Comparison of ENCODE assay signal across 10 cellular contexts in the genomic region with DNA sequence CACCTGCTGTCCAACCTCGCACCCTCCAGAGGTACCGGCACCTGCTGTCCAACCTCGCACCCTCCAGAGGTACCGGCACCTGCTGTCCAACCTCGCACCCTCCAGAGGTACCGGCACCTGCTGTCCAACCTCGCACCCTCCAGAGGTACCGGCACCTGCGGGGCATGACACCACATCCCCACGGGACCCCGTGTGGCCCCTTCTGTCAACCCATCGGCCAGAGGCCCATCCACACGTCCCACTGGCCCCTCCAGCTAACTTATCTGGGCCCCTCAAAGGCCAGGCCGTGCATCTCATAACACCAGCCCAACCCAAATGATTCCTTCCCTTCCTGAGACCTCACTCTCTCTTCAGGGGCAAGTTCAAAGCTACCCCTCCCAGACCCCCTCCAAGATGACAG. TPM values are rescaled to one million over a fixed set of nuclear protein-coding genes. Genes with fewer than 3 reads are reported as not detected.
DNase-seq lines count a peak whose midpoint lies in the region; ATAC-seq and TF ChIP-seq lines count a peak whose summit lies in the region.
"Not testable (repeated sequence)": the region's sequence is repeated elsewhere in the genome, so short reads cannot be mapped to it uniquely, and the experiment has no call there.
"Had no signal": no experiment of that assay in that cellular context is flagged by ENCODE, and none has a peak within 500 bp of the region (broad histone marks: within the 10 kb centered on the region; RNA-seq: fewer than 3 reads in every experiment).

No MANE protein-coding gene starts in this region.

- H3K36me3 Mint-ChIP-seq in CD4-positive, alpha-beta memory T cell = peaks cover 46 to 59% of the 10 kb centered on the region in 2 donors
- H3K36me3 Mint-ChIP-seq in activated CD4-positive, alpha-beta T cell treated with anti-CD3 and anti-CD28 coated beads, Interleukin-2, amount 10 ng/mL, durations not matched to agents 7 days and 5 days (ENCODE audit: low read depth) = peaks cover 68% of the 10 kb centered on the region
- peaks cover 39% of the 10 kb centered on the region for H3K36me3 Mint-ChIP-seq in activated T-helper 1 cell treated with anti-CD3 and anti-CD28 coated beads, Interleukin-12 subunit alpha, Interleukin-12 subunit beta, Interleukin-2, Interleukin-4 antibody, amounts not matched to agents 30 ng/mL and 10 ng/mL and 1 ng/mL, durations not matched to agents 14 hours and 24 hours and 36 hours (ENCODE audit: low read depth)
- peaks cover 21% of the 10 kb centered on the region for H3K36me3 Mint-ChIP-seq in activated naive CD8-positive, alpha-beta T cell treated with anti-CD3 and anti-CD28 coated beads, Interleukin-2, amount 10 ng/mL, durations not matched to agents 7 days and 5 days
- not testable (repeated sequence) for H3K36me3 Mint-ChIP-seq in natural killer cell treated with Interleukin-12 subunit alpha and Interleukin-12 subunit beta and Interleukin-15 and Interleukin-18, amount 100 ng/mL, for 72 hours
- H3K36me3 Mint-ChIP-seq in stimulated activated naive B cell treated with anti-CD40 and anti-IgM and Interleukin-4, amounts not matched to agents 10 μg/mL and 1 μg/mL and 100 μg/mL, for 72 hours = peaks cover 11 to 28% of the 10 kb centered on the region in 2 donors

- not testable (repeated sequence) for H3K9me3 Mint-ChIP-seq in CD4-positive, alpha-beta memory T cell; activated T-helper 1 cell treated with anti-CD3 and anti-CD28 coated beads, Interleukin-12 subunit alpha, Interleukin-12 subunit beta, Interleukin-2, Interleukin-4 antibody, amounts not matched to agents 30 ng/mL and 10 ng/mL and 1 ng/mL, durations not matched to agents 14 hours and 24 hours and 36 hours; activated naive CD8-positive, alpha-beta T cell treated with anti-CD3 and anti-CD28 coated beads, Interleukin-2, amount 10 ng/mL, durations not matched to agents 7 days and 5 days; natural killer cell treated with Interleukin-12 subunit alpha and Interleukin-12 subunit beta and Interleukin-15 and Interleukin-18, amount 100 ng/mL, for 72 hours; stimulated activated naive B cell treated with anti-CD40 and anti-IgM and Interleukin-4, amounts not matched to agents 10 μg/mL and 1 μg/mL and 100 μg/mL, for 72 hours
- H3K9me3 Mint-ChIP-seq in activated CD4-positive, alpha-beta T cell treated with anti-CD3 and anti-CD28 coated beads, Interleukin-2, amount 10 ng/mL, durations not matched to agents 7 days and 5 days = peaks cover 17% of the 10 kb centered on the region

- H3K27ac ChIP-seq in CD4-positive, alpha-beta memory T cell (ENCODE audit: low read depth, low read length) = peak overlapping the region; percentile 35
- peak overlapping the region; percentile 95 for H3K27ac ChIP-seq in Panc1 (ENCODE audit: low read length)

- not testable (repeated sequence) for BruUV-seq in Panc1 (replicated peaks; lab: Mats Ljungman, UMichigan)

- peak overlapping the region; percentile 81 to 100 (median 100) for H3K4me3 Mint-ChIP-seq in CD4-positive, alpha-beta memory T cell
- H3K4me3 Mint-ChIP-seq in activated CD4-positive, alpha-beta T cell treated with anti-CD3 and anti-CD28 coated beads, Interleukin-2, amount 10 ng/mL, durations not matched to agents 7 days and 5 days = peak overlapping the region; percentile 11
- H3K4me3 Mint-ChIP-seq in activated T-helper 1 cell treated with anti-CD3 and anti-CD28 coated beads, Interleukin-12 subunit alpha, Interleukin-12 subunit beta, Interleukin-2, Interleukin-4 antibody, amounts not matched to agents 30 ng/mL and 10 ng/mL and 1 ng/mL, durations not matched to agents 14 hours and 24 hours and 36 hours = peak overlapping the region; percentile 98
- peak overlapping the region; percentile 28 for H3K4me3 Mint-ChIP-seq in activated naive CD8-positive, alpha-beta T cell treated with anti-CD3 and anti-CD28 coated beads, Interleukin-2, amount 10 ng/mL, durations not matched to agents 7 days and 5 days
- peak overlapping the region; percentile 92 for H3K4me3 Mint-ChIP-seq in natural killer cell treated with Interleukin-12 subunit alpha and Interleukin-12 subunit beta and Interleukin-15 and Interleukin-18, amount 100 ng/mL, for 72 hours
- H3K4me3 Mint-ChIP-seq in stimulated activated naive B cell treated with anti-CD40 and anti-IgM and Interleukin-4, amounts not matched to agents 10 μg/mL and 1 μg/mL and 100 μg/mL, for 72 hours = not testable (repeated sequence)

- not testable (repeated sequence) for ATAC-seq in Panc1; activated naive CD8-positive, alpha-beta T cell treated with anti-CD3 and anti-CD28 coated beads, Interleukin-2, amount 10 ng/mL, durations not matched to agents 7 days and 5 days (ENCODE audit: low read depth); Right ventricle myocardium superior (ENCODE audit: poor library complexity); natural killer cell treated with Interleukin-12 subunit alpha and Interleukin-12 subunit beta and Interleukin-15 and Interleukin-18, amount 100 ng/mL, for 72 hours; stimulated activated naive B cell treated with anti-CD40 and anti-IgM and Interleukin-4, amounts not matched to agents 10 μg/mL and 1 μg/mL and 100 μg/mL, for 72 hours (replicated peaks)

- intact Hi-C loops in CD4-positive, alpha-beta memory T cell (cut with micrococcal nuclease) = loop anchor here (5.0 kb wide), 1 partner anchor 36 kb away; no protein-coding TSS in a partner anchor
- intact Hi-C loops in Panc1 (cut with micrococcal nuclease; ENCODE audit: unreplicated experiment) = loop anchor here (5.0 kb wide), 1 partner anchor 101 kb away; no protein-coding TSS in a partner anchor
- intact Hi-C loops in activated T-helper 1 cell treated with anti-CD3 and anti-CD28 coated beads, Interleukin-12 subunit alpha, Interleukin-12 subunit beta, Interleukin-2, Interleukin-4 antibody, amounts not matched to agents 30 ng/mL and 10 ng/mL and 1 ng/mL, durations not matched to agents 14 hours and 24 hours and 36 hours (cut with micrococcal nuclease) = loop anchor here (5.0 kb wide), 1 partner anchor 309 kb away; no protein-coding TSS in a partner anchor
- intact Hi-C loops in Right ventricle myocardium superior (cut with DNase I) = not testable (repeated sequence)

- H3K27me3 ChIP-seq in CD4-positive, alpha-beta memory T cell (ENCODE audit: insufficient read depth, low read length); Panc1 (ENCODE audit: control insufficient read depth, insufficient read depth, low read length): not testable (repeated sequence)

- in situ Hi-C loops in Panc1 (cut with HindIII; ENCODE audit: low pct_unique_long_range_greater_than_20kb, low sequenced_read_pairs) = not testable (repeated sequence)

- H3K4me1 ChIP-seq in CD4-positive, alpha-beta memory T cell (ENCODE audit: insufficient read depth, low read length) = peaks cover 92% of the 10 kb centered on the region
- H3K4me1 ChIP-seq in Panc1 (ENCODE audit: control insufficient read depth, insufficient read depth, low read length) = peaks cover 69% of the 10 kb centered on the region

- not testable (repeated sequence) for DNase-seq in CD4-positive, alpha-beta memory T cell; Panc1 (ENCODE audit: low read depth, low spot score); activated CD4-positive, alpha-beta T cell treated with anti-CD3 and anti-CD28 coated beads, Interleukin-2, amount 10 ng/mL, durations not matched to agents 7 days and 5 days; activated T-helper 1 cell treated with anti-CD3 and anti-CD28 coated beads, Interleukin-12 subunit alpha, Interleukin-12 subunit beta, Interleukin-2, Interleukin-4 antibody, amounts not matched to agents 30 ng/mL and 10 ng/mL and 1 ng/mL, durations not matched to agents 14 hours and 24 hours and 36 hours (ENCODE audit: low spot score); activated naive CD8-positive, alpha-beta T cell treated with anti-CD3 and anti-CD28 coated beads, Interleukin-2, amount 10 ng/mL, durations not matched to agents 7 days and 5 days; natural killer cell treated with Interleukin-12 subunit alpha and Interleukin-12 subunit beta and Interleukin-15 and Interleukin-18, amount 100 ng/mL, for 72 hours (ENCODE audit: low spot score); stimulated activated naive B cell treated with anti-CD40 and anti-IgM and Interleukin-4, amounts not matched to agents 10 μg/mL and 1 μg/mL and 100 μg/mL, for 72 hours
- peak; percentile 26 for DNase-seq in Right ventricle myocardium superior

- POLR2A ChIA-PET in CD4-positive, alpha-beta memory T cell (lab: Charles Lee; ENCODE audit: partially characterized antibody) = interaction anchor here (0.8 to 9.5 kb wide), 7 partner anchors 14 to 59 kb away, joined by 3 to 170 read pairs (median 12); no protein-coding TSS in a partner anchor
- POLR2A ChIA-PET in Panc1 (lab: Charles Lee); activated CD4-positive, alpha-beta T cell treated with anti-CD3 and anti-CD28 coated beads, Interleukin-2, amount 10 ng/mL, durations not matched to agents 7 days and 5 days (lab: Charles Lee): not testable (repeated sequence)
- POLR2A ChIA-PET in activated naive CD8-positive, alpha-beta T cell treated with anti-CD3 and anti-CD28 coated beads, Interleukin-2, amount 10 ng/mL, durations not matched to agents 7 days and 5 days (lab: Charles Lee) = interaction anchor here (1.5 to 2.5 kb wide), 3 partner anchors 15 to 16 kb away, joined by 6 to 9 read pairs (median 6); no protein-coding TSS in a partner anchor

- H3K36me3 ChIP-seq in CD4-positive, alpha-beta memory T cell (ENCODE audit: insufficient read depth, low read length) = peaks cover 13% of the 10 kb centered on the region
- not testable (repeated sequence) for H3K36me3 ChIP-seq in Panc1 (ENCODE audit: control insufficient read depth, insufficient read depth, low read length)

- not testable (repeated sequence) for H3K27me3 Mint-ChIP-seq in CD4-positive, alpha-beta memory T cell; activated CD4-positive, alpha-beta T cell treated with anti-CD3 and anti-CD28 coated beads, Interleukin-2, amount 10 ng/mL, durations not matched to agents 7 days and 5 days; activated T-helper 1 cell treated with anti-CD3 and anti-CD28 coated beads, Interleukin-12 subunit alpha, Interleukin-12 subunit beta, Interleukin-2, Interleukin-4 antibody, amounts not matched to agents 30 ng/mL and 10 ng/mL and 1 ng/mL, durations not matched to agents 14 hours and 24 hours and 36 hours (ENCODE audit: insufficient read depth); activated naive CD8-positive, alpha-beta T cell treated with anti-CD3 and anti-CD28 coated beads, Interleukin-2, amount 10 ng/mL, durations not matched to agents 7 days and 5 days; natural killer cell treated with Interleukin-12 subunit alpha and Interleukin-12 subunit beta and Interleukin-15 and Interleukin-18, amount 100 ng/mL, for 72 hours; stimulated activated naive B cell treated with anti-CD40 and anti-IgM and Interleukin-4, amounts not matched to agents 10 μg/mL and 1 μg/mL and 100 μg/mL, for 72 hours

- H3K4me3 ChIP-seq in CD4-positive, alpha-beta memory T cell (ENCODE audit: low read length in 2 of 2); Panc1 (ENCODE audit: low read depth in 2 of 2, low read length in 2 of 2): not testable (repeated sequence)

- CTCF ChIA-PET in CD4-positive, alpha-beta memory T cell (lab: Charles Lee; ENCODE audit: partially characterized antibody) = interaction anchor here (2.1 to 5.3 kb wide), 2 partner anchors 15 to 100 kb away, joined by 8 to 32 read pairs; no protein-coding TSS in a partner anchor
- CTCF ChIA-PET in Panc1 (lab: Charles Lee) = not testable (repeated sequence)
- CTCF ChIA-PET in activated CD4-positive, alpha-beta T cell treated with anti-CD3 and anti-CD28 coated beads, Interleukin-2, amount 10 ng/mL, durations not matched to agents 7 days and 5 days (lab: Charles Lee) = interaction anchor here (0.6 to 3.6 kb wide), 6 partner anchors 9 to 69 kb away, joined by 3 to 15 read pairs (median 4); no protein-coding TSS in a partner anchor

- H3K9me3 ChIP-seq in CD4-positive, alpha-beta memory T cell (ENCODE audit: control insufficient read depth in 1 of 2, low read length in 2 of 2); Panc1 (ENCODE audit: control insufficient read depth, insufficient read depth, low read depth, low read length): not testable (repeated sequence)

- H3K4me1 Mint-ChIP-seq in CD4-positive, alpha-beta memory T cell = peaks cover 50 to 94% (median 75%) of the 10 kb centered on the region in 4 donors
- peaks cover 80% of the 10 kb centered on the region for H3K4me1 Mint-ChIP-seq in activated CD4-positive, alpha-beta T cell treated with anti-CD3 and anti-CD28 coated beads, Interleukin-2, amount 10 ng/mL, durations not matched to agents 7 days and 5 days
- peaks cover 67% of the 10 kb centered on the region for H3K4me1 Mint-ChIP-seq in activated T-helper 1 cell treated with anti-CD3 and anti-CD28 coated beads, Interleukin-12 subunit alpha, Interleukin-12 subunit beta, Interleukin-2, Interleukin-4 antibody, amounts not matched to agents 30 ng/mL and 10 ng/mL and 1 ng/mL, durations not matched to agents 14 hours and 24 hours and 36 hours (ENCODE audit: low read depth)
- peaks cover 63% of the 10 kb centered on the region for H3K4me1 Mint-ChIP-seq in activated naive CD8-positive, alpha-beta T cell treated with anti-CD3 and anti-CD28 coated beads, Interleukin-2, amount 10 ng/mL, durations not matched to agents 7 days and 5 days
- peaks cover 60 to 64% of the 10 kb centered on the region in 2 donors for H3K4me1 Mint-ChIP-seq in natural killer cell treated with Interleukin-12 subunit alpha and Interleukin-12 subunit beta and Interleukin-15 and Interleukin-18, amount 100 ng/mL, for 72 hours (ENCODE audit: low read depth in 2 of 2)
- peaks cover 63 to 94% of the 10 kb centered on the region in 2 donors for H3K4me1 Mint-ChIP-seq in stimulated activated naive B cell treated with anti-CD40 and anti-IgM and Interleukin-4, amounts not matched to agents 10 μg/mL and 1 μg/mL and 100 μg/mL, for 72 hours

- peak overlapping the region; percentile 87 to 100 (median 94) for H3K27ac Mint-ChIP-seq in CD4-positive, alpha-beta memory T cell
- H3K27ac Mint-ChIP-seq in activated CD4-positive, alpha-beta T cell treated with anti-CD3 and anti-CD28 coated beads, Interleukin-2, amount 10 ng/mL, durations not matched to agents 7 days and 5 days = peak overlapping the region; percentile 88
- peak overlapping the region; percentile 85 for H3K27ac Mint-ChIP-seq in activated T-helper 1 cell treated with anti-CD3 and anti-CD28 coated beads, Interleukin-12 subunit alpha, Interleukin-12 subunit beta, Interleukin-2, Interleukin-4 antibody, amounts not matched to agents 30 ng/mL and 10 ng/mL and 1 ng/mL, durations not matched to agents 14 hours and 24 hours and 36 hours
- H3K27ac Mint-ChIP-seq in activated naive CD8-positive, alpha-beta T cell treated with anti-CD3 and anti-CD28 coated beads, Interleukin-2, amount 10 ng/mL, durations not matched to agents 7 days and 5 days = peak overlapping the region; percentile 76
- H3K27ac Mint-ChIP-seq in natural killer cell treated with Interleukin-12 subunit alpha and Interleukin-12 subunit beta and Interleukin-15 and Interleukin-18, amount 100 ng/mL, for 72 hours = peak overlapping the region; percentile 89 to 91
- peak overlapping the region; percentile 88 for H3K27ac Mint-ChIP-seq in stimulated activated naive B cell treated with anti-CD40 and anti-IgM and Interleukin-4, amounts not matched to agents 10 μg/mL and 1 μg/mL and 100 μg/mL, for 72 hours

- TF ChIP-seq CTCF in Panc1 (IDR thresholded peaks at IDR 0.05) = not testable (repeated sequence)

RNA-seq across cellular contexts. Expression of gene RASA3, which starts 6.3 kb away (rescaled TPM):
- 100 to 1,000 TPM; 171 to 174 TPM for total RNA-seq in CD4-positive, alpha-beta memory T cell
- 100 to 1,000 TPM in 1 of 2 donors, 10 to 100 TPM in 1; 65.5 to 141 TPM for polyA plus RNA-seq in CD4-positive, alpha-beta memory T cell
- total RNA-seq in Panc1 (2021; ENCODE audit: unreplicated experiment) (33.7 TPM), Right ventricle myocardium superior (11.2 TPM)
- 38.4 TPM for polyA plus RNA-seq in Panc1 (2012; ENCODE audit: insufficient read length)
- 100 to 1,000 TPM; 114 to 115 TPM for total RNA-seq in activated CD4-positive, alpha-beta T cell treated with anti-CD3 and anti-CD28 coated beads, Interleukin-2, amount 10 ng/mL, durations not matched to agents 7 days and 5 days
- total RNA-seq in activated T-helper 1 cell treated with anti-CD3 and anti-CD28 coated beads, Interleukin-12 subunit alpha, Interleukin-12 subunit beta, Interleukin-2, Interleukin-4 antibody, amounts not matched to agents 30 ng/mL and 10 ng/mL and 1 ng/mL, durations not matched to agents 14 hours and 24 hours and 36 hours = 22.9 and 23.5 TPM in 2 replicates
- 10 to 100 TPM; 65.6 to 73.9 TPM for total RNA-seq in activated naive CD8-positive, alpha-beta T cell treated with anti-CD3 and anti-CD28 coated beads, Interleukin-2, amount 10 ng/mL, durations not matched to agents 7 days and 5 days
- 10 to 100 TPM in 1 of 2 donors, 1 to 10 TPM in 1; 6.9 to 11.7 TPM for total RNA-seq in natural killer cell treated with Interleukin-12 subunit alpha and Interleukin-12 subunit beta and Interleukin-15 and Interleukin-18, amount 100 ng/mL, for 72 hours
- total RNA-seq: HepG2 had no signal

RNA-seq across cellular contexts. Expression of gene CFAP97D2, which starts 53.0 kb away (rescaled TPM):
- not detected for total RNA-seq in CD4-positive, alpha-beta memory T cell
- polyA plus RNA-seq in CD4-positive, alpha-beta memory T cell = not detected
- total RNA-seq in Panc1 (2021; ENCODE audit: unreplicated experiment) (not detected), Right ventricle myocardium superior (not detected)
- not detected for polyA plus RNA-seq in Panc1 (2012; ENCODE audit: insufficient read length)
- not detected for total RNA-seq in activated CD4-positive, alpha-beta T cell treated with anti-CD3 and anti-CD28 coated beads, Interleukin-2, amount 10 ng/mL, durations not matched to agents 7 days and 5 days
- not detected in 2 replicates for total RNA-seq in activated T-helper 1 cell treated with anti-CD3 and anti-CD28 coated beads, Interleukin-12 subunit alpha, Interleukin-12 subunit beta, Interleukin-2, Interleukin-4 antibody, amounts not matched to agents 30 ng/mL and 10 ng/mL and 1 ng/mL, durations not matched to agents 14 hours and 24 hours and 36 hours
- under 1 TPM in 1 of 2 experiments, not detected in 1; 0.22 TPM for total RNA-seq in activated naive CD8-positive, alpha-beta T cell treated with anti-CD3 and anti-CD28 coated beads, Interleukin-2, amount 10 ng/mL, durations not matched to agents 7 days and 5 days
- total RNA-seq in natural killer cell treated with Interleukin-12 subunit alpha and Interleukin-12 subunit beta and Interleukin-15 and Interleukin-18, amount 100 ng/mL, for 72 hours = not detected
- total RNA-seq: HepG2, NCI-H460 had no signal
- polyA plus RNA-seq: HepG2 had no signal
